In the genomic region with DNA sequence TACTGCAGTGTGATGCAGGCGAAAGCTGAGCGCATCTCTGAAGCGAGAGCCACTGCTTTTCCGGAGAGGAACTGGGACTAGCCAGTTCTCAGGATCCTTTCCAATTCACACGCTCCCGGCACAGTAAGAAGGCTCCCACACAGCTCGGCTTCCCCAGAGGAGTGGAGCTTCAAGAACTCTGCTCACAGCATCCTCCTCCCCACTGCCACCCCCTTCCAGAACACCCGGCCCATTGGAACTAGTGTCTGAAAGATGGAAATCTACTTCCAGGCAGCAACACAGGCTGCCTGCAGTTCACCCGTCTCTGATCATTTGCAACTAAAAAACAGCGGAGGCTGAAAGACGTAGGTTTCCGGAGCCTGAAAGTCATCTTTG, we compare ENCODE assay signal across 8 cellular contexts. TPM values are rescaled to one million over a fixed set of nuclear protein-coding genes. Genes with fewer than 3 reads are reported as not detected.
A peak's percentile ranks its signal among the peaks of the same experiment; 100 is the strongest.
DNase-seq lines count a peak whose midpoint lies in the region; ATAC-seq, FAIRE-seq and TF ChIP-seq lines count a peak whose summit lies in the region.

TSS of gene DGKB (minus strand) at position 163 of the 375 bp plus-strand sequence.

- BruUV-seq in HepG2 (replicated peaks; lab: Mats Ljungman, UMichigan), result no TSS peak

- H3K4me3 ChIP-seq in fibroblast of mammary gland (ENCODE audit: control insufficient read depth, low read depth, low read length) (peak within 1 kb of the TSS; percentile 37), HepG2 (replicated peaks in 1 of 3; ENCODE audit: insufficient read depth in 1 of 3, low read depth in 2 of 3, low read length in 3 of 3) (no peak within 1 kb of the TSS)

- H4K20me1 ChIP-seq in HepG2 (ENCODE audit: insufficient read depth, low read length), result no peaks in the 10 kb centered on the region

- ATAC-seq in HG03108 (IDR thresholded peaks at IDR 0.05; ENCODE audit: unreplicated experiment), result no peak
- no peak for ATAC-seq in HG03175 (IDR thresholded peaks at IDR 0.05; ENCODE audit: unreplicated experiment)
- ATAC-seq in HepG2, result no peak

- H3K36me3 ChIP-seq in HepG2 (replicated peaks in 1 of 2; ENCODE audit: control insufficient read depth in 1 of 2, insufficient read depth in 2 of 2, low read length in 2 of 2), result no peaks in the 10 kb centered on the region

- intact Hi-C loops in HepG2 (cut with micrococcal nuclease; ENCODE audit: unreplicated experiment), result no loop called here

- CTCF ChIA-PET in HepG2 (lab: Yijun Ruan, JAX; ENCODE audit: low intra/inter-chr PET ratio, low total read pairs), result no interaction called here

- no peak within 1 kb of the TSS for H2AFZ ChIP-seq in HepG2 (ENCODE audit: low read length)

- in situ Hi-C loops in HepG2 (cut with HindIII; ENCODE audit: extremely low pct_ligation_motif_present, low pct_unique_long_range_greater_than_20kb), result no loop called here

- no peaks in the 10 kb centered on the region for H3K9me3 ChIP-seq in HepG2 (ENCODE audit: low read length)

- H3K4me1 ChIP-seq in HepG2 (ENCODE audit: insufficient read depth, low read length), result no peaks in the 10 kb centered on the region

- TF ChIP-seq RAD21 in HepG2 (CRISPR knock-in tag; IDR thresholded peaks at IDR 0.05), result no peak

- POLR2A ChIA-PET in HepG2 (lab: Yijun Ruan, JAX), result no interaction called here

- no peaks in the 10 kb centered on the region for H3K79me2 ChIP-seq in HepG2 (ENCODE audit: insufficient read depth, low read length)

- TF ChIP-seq POLR2A in HepG2 (IDR thresholded peaks at IDR 0.05; ENCODE audit: insufficient read depth in 1 of 2, low read depth in 2 of 2, low read length in 2 of 2), result no peak

- H3K9ac ChIP-seq in HepG2 (ENCODE audit: insufficient read depth, low read depth, low read length), result no peak within 1 kb of the TSS

- DNase-seq in COR-L47 (lab: John Stamatoyannopoulos, UW) (peak; percentile 56), NCI-H345 (lab: John Stamatoyannopoulos, UW) (peak; percentile 74), fibroblast of mammary gland (ENCODE audit: low read depth) (peak; percentile 30), occipital lobe (lab: John Stamatoyannopoulos, UW) (peak; percentile 65), HepG2 (ENCODE audit: low spot score) (no peak), GM19240 (ENCODE audit: insufficient read length, low spot score) (no peak)

- no peak for FAIRE-seq in HepG2 (lab: Jason Lieb, UNC)

- no peak within 1 kb of the TSS for H3K27ac ChIP-seq in HepG2 (ENCODE audit: extremely low read length, insufficient read depth, low read length)

- no peaks in the 10 kb centered on the region for H3K27me3 ChIP-seq in HepG2 (ENCODE audit: control insufficient read depth in 1 of 2, insufficient read depth in 2 of 2, low read length in 2 of 2)

- TF ChIP-seq EP300 in HepG2 (IDR thresholded peaks at IDR 0.05; ENCODE audit: low read depth in 2 of 2, low read length in 2 of 2) (no peak), HepG2 (CRISPR knock-in tag; IDR thresholded peaks at IDR 0.05; ENCODE audit: borderline replicate concordance) (no peak)

- H3K4me2 ChIP-seq in HepG2 (ENCODE audit: low read depth, low read length), result no peak within 1 kb of the TSS

- no peak for TF ChIP-seq CTCF in fibroblast of mammary gland (conservative IDR thresholded peaks at IDR 0.05; ENCODE audit: control insufficient read depth, insufficient read depth, low read depth, low read length)
- TF ChIP-seq CTCF in HepG2 (CRISPR knock-in tag; IDR thresholded peaks at IDR 0.05), result no peak

- 64% methylated on average over 12 of the region's 12 CpGs for WGBS in HepG2 (ENCODE audit: low lambda C conversion rate)

TF ChIP-seq in HepG2, 621 proteins besides CTCF, POLR2A, EP300 and RAD21:
- TF ChIP-seq, protein P1, sequence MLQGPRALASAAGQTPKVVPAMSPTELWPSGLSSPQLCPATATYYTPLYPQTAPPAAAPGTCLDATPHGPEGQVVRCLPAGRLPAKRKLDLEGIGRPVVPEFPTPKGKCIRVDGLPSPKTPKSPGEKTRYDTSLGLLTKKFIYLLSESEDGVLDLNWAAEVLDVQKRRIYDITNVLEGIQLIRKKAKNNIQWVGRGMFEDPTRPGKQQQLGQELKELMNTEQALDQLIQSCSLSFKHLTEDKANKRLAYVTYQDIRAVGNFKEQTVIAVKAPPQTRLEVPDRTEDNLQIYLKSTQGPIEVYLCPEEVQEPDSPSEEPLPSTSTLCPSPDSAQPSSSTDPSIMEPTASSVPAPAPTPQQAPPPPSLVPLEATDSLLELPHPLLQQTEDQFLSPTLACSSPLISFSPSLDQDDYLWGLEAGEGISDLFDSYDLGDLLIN (CRISPR knock-in tag; IDR thresholded peaks at IDR 0.05; ENCODE audit: borderline replicate concordance), result no peak
- TF ChIP-seq KMT2B (CRISPR knock-in tag; IDR thresholded peaks at IDR 0.05) (no peak), GTF3A (CRISPR knock-in tag; conservative IDR thresholded peaks at IDR 0.05) (no peak), ZNF646 (CRISPR knock-in tag; IDR thresholded peaks at IDR 0.05) (no peak), SMAD9 (CRISPR knock-in tag; IDR thresholded peaks at IDR 0.05) (no peak), ZNF24 (IDR thresholded peaks at IDR 0.05) (no peak), ZNF121 (CRISPR knock-in tag; IDR thresholded peaks at IDR 0.05) (no peak)
TF ChIP-seq in HepG2: peak in this region for 0.

RNA-seq across cellular contexts. Expression of gene DGKB, which starts in this region (rescaled TPM):
- 6.6 TPM for total RNA-seq in occipital lobe
- not detected in 2 replicates for total RNA-seq in HepG2 (2016; rRNA removed; fragmentation: Illumina TruSeq; extraction: Trizol)
- total RNA-seq in HepG2 (2016; cell fraction: cytosol; rRNA removed; fragmentation: Illumina TruSeq; extraction: Trizol; ENCODE audit: low read depth), result not detected in 2 replicates
- total RNA-seq in HepG2 (2016; cell fraction: insoluble cytoplasmic fraction; rRNA removed; fragmentation: Illumina TruSeq; extraction: Trizol), result not detected in 2 replicates
- total RNA-seq in HepG2 (2016; cell fraction: membrane; rRNA removed; fragmentation: Illumina TruSeq; extraction: Trizol), result not detected in 2 replicates
- not detected in 2 replicates for total RNA-seq in HepG2 (2016; cell fraction: nucleus; rRNA removed; fragmentation: Illumina TruSeq; extraction: Trizol)
- polyA plus RNA-seq in HepG2 (2011; rRNA removed), result not detected in 2 replicates
- polyA plus RNA-seq in HepG2 (2011; cell fraction: cytosol; rRNA removed), result not detected in 2 replicates
- polyA plus RNA-seq in HepG2 (2011; cell fraction: nucleus; rRNA removed), result not detected in 2 replicates
- polyA plus RNA-seq in HepG2 (2012), result not detected in 2 replicates
- not detected in 2 replicates for polyA plus RNA-seq in HepG2 (2016; cell fraction: cytosol; fragmentation: Illumina TruSeq; extraction: Trizol; ENCODE audit: low read depth)
- not detected in 2 replicates for polyA plus RNA-seq in HepG2 (2016; cell fraction: insoluble cytoplasmic fraction; fragmentation: Illumina TruSeq; extraction: Trizol; ENCODE audit: low read depth)
- not detected in 2 replicates for polyA plus RNA-seq in HepG2 (2016; cell fraction: membrane; fragmentation: Illumina TruSeq; extraction: Trizol; ENCODE audit: low read depth)
- polyA plus RNA-seq in HepG2 (2016; cell fraction: nucleus; fragmentation: Illumina TruSeq; extraction: Trizol; ENCODE audit: insufficient read depth, low read depth), result not detected in 2 replicates
- polyA minus RNA-seq in HepG2 (2011; rRNA and poly(A)+ RNA removed; ENCODE audit: low replicate concordance), result not detected in 2 replicates
- polyA minus RNA-seq in HepG2 (2011; cell fraction: cytosol; rRNA and poly(A)+ RNA removed), result not detected in 2 replicates
- not detected in 2 replicates for polyA minus RNA-seq in HepG2 (2011; cell fraction: nucleus; rRNA and poly(A)+ RNA removed)

Comparison
In these comparisons a context has a peak if more than half of its experiments do, and no peak if none do; other contexts are left out.
1. DNase-seq: peak in COR-L47 (single experiment), NCI-H345 (single experiment), fibroblast of mammary gland (single experiment) and occipital lobe (single experiment); none in HepG2 (single experiment) and GM19240 (single experiment).